Comparison of ENCODE assay signal across 8 cellular contexts in the genomic region with DNA sequence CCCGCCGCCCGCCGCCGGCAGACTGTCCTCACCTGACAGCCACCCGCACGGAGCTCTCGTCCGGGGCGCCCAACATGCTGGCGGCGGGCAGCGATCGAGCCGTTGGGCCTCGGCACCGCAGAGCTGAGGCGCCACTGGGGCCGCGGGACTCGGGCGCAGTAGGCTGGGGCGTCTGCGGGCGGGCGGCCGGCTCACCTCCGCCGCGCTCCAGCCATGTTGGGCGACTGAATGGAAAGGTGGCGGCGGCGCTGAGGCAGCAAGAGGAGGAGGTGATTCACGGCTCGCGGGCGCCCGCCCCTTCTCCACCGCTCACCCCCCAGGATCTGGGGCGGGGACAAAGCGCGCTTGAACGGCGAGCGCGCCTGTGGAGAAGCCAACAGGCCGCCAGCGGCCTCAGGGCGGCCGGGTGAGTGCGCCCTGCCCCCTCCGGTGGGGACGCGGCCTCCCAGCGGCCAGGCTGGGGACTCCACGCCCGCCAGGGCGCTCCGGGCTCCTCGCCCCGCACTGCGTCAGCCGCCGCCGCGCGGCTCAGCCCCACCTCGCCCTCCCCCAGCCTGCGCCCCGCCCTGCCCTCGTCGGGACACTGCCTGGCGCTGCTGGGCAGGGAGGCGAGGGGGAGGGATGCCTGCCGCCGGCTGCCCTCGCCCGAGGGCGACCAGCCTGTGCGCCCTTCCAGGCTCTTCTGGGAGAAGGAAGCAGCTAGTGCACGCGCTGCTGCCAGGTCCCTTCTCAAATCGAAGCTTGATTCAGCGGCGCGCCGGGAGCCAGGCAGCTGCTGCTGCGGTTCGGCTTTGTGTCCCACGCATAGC. TPM values are rescaled to one million over a fixed set of nuclear protein-coding genes. Genes with fewer than 3 reads are reported as not detected.
DNase-seq lines count a peak whose midpoint lies in the region; ATAC-seq lines count a peak whose summit lies in the region.

A gene with protein sequence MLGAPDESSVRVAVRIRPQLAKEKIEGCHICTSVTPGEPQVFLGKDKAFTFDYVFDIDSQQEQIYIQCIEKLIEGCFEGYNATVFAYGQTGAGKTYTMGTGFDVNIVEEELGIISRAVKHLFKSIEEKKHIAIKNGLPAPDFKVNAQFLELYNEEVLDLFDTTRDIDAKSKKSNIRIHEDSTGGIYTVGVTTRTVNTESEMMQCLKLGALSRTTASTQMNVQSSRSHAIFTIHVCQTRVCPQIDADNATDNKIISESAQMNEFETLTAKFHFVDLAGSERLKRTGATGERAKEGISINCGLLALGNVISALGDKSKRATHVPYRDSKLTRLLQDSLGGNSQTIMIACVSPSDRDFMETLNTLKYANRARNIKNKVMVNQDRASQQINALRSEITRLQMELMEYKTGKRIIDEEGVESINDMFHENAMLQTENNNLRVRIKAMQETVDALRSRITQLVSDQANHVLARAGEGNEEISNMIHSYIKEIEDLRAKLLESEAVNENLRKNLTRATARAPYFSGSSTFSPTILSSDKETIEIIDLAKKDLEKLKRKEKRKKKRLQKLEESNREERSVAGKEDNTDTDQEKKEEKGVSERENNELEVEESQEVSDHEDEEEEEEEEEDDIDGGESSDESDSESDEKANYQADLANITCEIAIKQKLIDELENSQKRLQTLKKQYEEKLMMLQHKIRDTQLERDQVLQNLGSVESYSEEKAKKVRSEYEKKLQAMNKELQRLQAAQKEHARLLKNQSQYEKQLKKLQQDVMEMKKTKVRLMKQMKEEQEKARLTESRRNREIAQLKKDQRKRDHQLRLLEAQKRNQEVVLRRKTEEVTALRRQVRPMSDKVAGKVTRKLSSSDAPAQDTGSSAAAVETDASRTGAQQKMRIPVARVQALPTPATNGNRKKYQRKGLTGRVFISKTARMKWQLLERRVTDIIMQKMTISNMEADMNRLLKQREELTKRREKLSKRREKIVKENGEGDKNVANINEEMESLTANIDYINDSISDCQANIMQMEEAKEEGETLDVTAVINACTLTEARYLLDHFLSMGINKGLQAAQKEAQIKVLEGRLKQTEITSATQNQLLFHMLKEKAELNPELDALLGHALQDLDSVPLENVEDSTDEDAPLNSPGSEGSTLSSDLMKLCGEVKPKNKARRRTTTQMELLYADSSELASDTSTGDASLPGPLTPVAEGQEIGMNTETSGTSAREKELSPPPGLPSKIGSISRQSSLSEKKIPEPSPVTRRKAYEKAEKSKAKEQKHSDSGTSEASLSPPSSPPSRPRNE (N-terminal part only) (minus strand): TSS at position 226 of the 809 bp plus-strand sequence. CDS start 150 bp downstream, at position 76.

- peak; percentile 87 for ATAC-seq in GM19395 (IDR thresholded peaks at IDR 0.05; ENCODE audit: unreplicated experiment)
- ATAC-seq in HG03558 (IDR thresholded peaks at IDR 0.05; ENCODE audit: extremely low read depth, unreplicated experiment), result peak; percentile 89
- peak; percentile 88 for ATAC-seq in effector memory CD8-positive, alpha-beta T cell (replicated peaks)

- H3K18ac ChIP-seq in mesenchymal stem cell (ENCODE audit: low read depth in 1 of 2, low read length in 2 of 2), result peak within 1 kb of the TSS; percentile 73 to 86

- H3K27ac ChIP-seq in mesenchymal stem cell (ENCODE audit: low read length, poor library complexity, severe bottlenecking), result peak within 1 kb of the TSS; percentile 86

- no peak within 1 kb of the TSS for H2BK15ac ChIP-seq in mesenchymal stem cell (ENCODE audit: low read depth, poor library complexity, severe bottlenecking)

- no peak within 1 kb of the TSS for H2BK5ac ChIP-seq in mesenchymal stem cell (ENCODE audit: low read depth, low read length, poor library complexity, severe bottlenecking)

- H4K91ac ChIP-seq in mesenchymal stem cell (ENCODE audit: low read length), result peak within 1 kb of the TSS; percentile 64

- H3K27me3 Mint-ChIP-seq in effector memory CD8-positive, alpha-beta T cell, result no peaks in the 10 kb centered on the region

- peak within 1 kb of the TSS; percentile 83 to 84 for H3K4me3 ChIP-seq in mesenchymal stem cell (ENCODE audit: insufficient read depth in 1 of 2, low read depth in 1 of 2, low read length in 2 of 2)

- peak within 1 kb of the TSS; percentile 76 for H3K9ac ChIP-seq in mesenchymal stem cell (ENCODE audit: low read length)

- H3K23ac ChIP-seq in mesenchymal stem cell (ENCODE audit: low read length in 2 of 2), result peak within 1 kb of the TSS in 1 of 2 experiments; percentile 71

- H3K4me1 ChIP-seq in mesenchymal stem cell (ENCODE audit: control insufficient read depth, insufficient read depth, low read depth, low read length), result no peaks in the 10 kb centered on the region

- peaks cover 2% of the 10 kb centered on the region for H3K79me1 ChIP-seq in mesenchymal stem cell (replicated peaks; ENCODE audit: low read length, poor library complexity, severe bottlenecking)

- peaks cover 15 to 27% of the 10 kb centered on the region in 2 donors for H3K4me1 Mint-ChIP-seq in effector memory CD8-positive, alpha-beta T cell (ENCODE audit: low read depth in 2 of 2)

- no peaks in the 10 kb centered on the region for H3K9me3 ChIP-seq in mesenchymal stem cell (ENCODE audit: control insufficient read depth, low read length)

- H2AFZ ChIP-seq in mesenchymal stem cell (ENCODE audit: low read depth, low read length), result peak within 1 kb of the TSS; percentile 93

- peak within 1 kb of the TSS; percentile 74 for H3K4me2 ChIP-seq in mesenchymal stem cell (ENCODE audit: low read length, poor library complexity, severe bottlenecking)

- peak within 1 kb of the TSS; percentile 78 for H4K8ac ChIP-seq in mesenchymal stem cell (ENCODE audit: low read length)

- H2AK5ac ChIP-seq in mesenchymal stem cell (ENCODE audit: low read length, severe bottlenecking), result no peak within 1 kb of the TSS

- no peaks in the 10 kb centered on the region for H3K9me3 Mint-ChIP-seq in effector memory CD8-positive, alpha-beta T cell

- H3K36me3 ChIP-seq in mesenchymal stem cell (ENCODE audit: control insufficient read depth in 1 of 2, insufficient read depth in 2 of 2, low read depth in 1 of 2, low read length in 2 of 2), result no peaks in the 10 kb centered on the region

- peak within 1 kb of the TSS; percentile 88 to 95 for H3K4me3 Mint-ChIP-seq in effector memory CD8-positive, alpha-beta T cell

- peaks cover 16% of the 10 kb centered on the region for H3K36me3 Mint-ChIP-seq in effector memory CD8-positive, alpha-beta T cell (ENCODE audit: insufficient read depth)

- H3K27me3 ChIP-seq in mesenchymal stem cell (ENCODE audit: control insufficient read depth in 1 of 2, insufficient read depth in 1 of 2, low read length in 2 of 2), result no peaks in the 10 kb centered on the region

- WGBS in mesenchymal stem cell, result 0% methylated on average over 40 of the region's 91 CpGs

- H3K27ac Mint-ChIP-seq in effector memory CD8-positive, alpha-beta T cell, result peak within 1 kb of the TSS; percentile 88 to 94

- peak within 1 kb of the TSS in 1 of 2 experiments; percentile 37 for H3K14ac ChIP-seq in mesenchymal stem cell (ENCODE audit: low read length in 2 of 2)

- peak within 1 kb of the TSS; percentile 46 to 85 for H3K4ac ChIP-seq in mesenchymal stem cell (ENCODE audit: low read depth in 1 of 2, low read length in 2 of 2)

- DNase-seq in CD1c-positive myeloid dendritic cell (ENCODE audit: extremely low spot score), result peak; percentile 80
- DNase-seq in NCI-H82 (lab: John Stamatoyannopoulos, UW), result peak; percentile 97
- DNase-seq in activated CD8-positive, alpha-beta memory T cell treated with anti-CD3 and anti-CD28 coated beads for 4 hours (ENCODE audit: low read depth in 2 of 2), result peak; percentile 76 to 78
- DNase-seq in effector memory CD8-positive, alpha-beta T cell, result peak; percentile 91 to 93 (median 92)
- DNase-seq in mesenchymal stem cell, result peak; percentile 94
- DNase-seq in stimulated activated CD8-positive, alpha-beta memory T cell treated with anti-CD3 and anti-CD28 coated beads, Interleukin-12 subunit alpha, Interleukin-12 subunit beta, amount 100 ng/mL, for 4 hours (ENCODE audit: low read depth), result peak; percentile 80

- peak within 1 kb of the TSS in 1 of 2 experiments; percentile 75 for H2BK12ac ChIP-seq in mesenchymal stem cell (ENCODE audit: low read length in 2 of 2)

- peak within 1 kb of the TSS; percentile 84 for H2BK120ac ChIP-seq in mesenchymal stem cell (ENCODE audit: low read depth, low read length)

RNA-seq across cellular contexts. Expression of the gene that starts here (rescaled TPM):
- 2.9 TPM for polyA plus RNA-seq in mesenchymal stem cell (2013, experiment 1 of 2)
- 2.8 TPM for polyA plus RNA-seq in mesenchymal stem cell (2013, experiment 2 of 2)

Comparison
In these comparisons a context has a peak if more than half of its experiments do, and no peak if none do; other contexts are left out.
1. Peak in every context shown above with its lines: DNase-seq, ATAC-seq, H3K4me3 ChIP-seq and H3K27ac ChIP-seq.